In genomic region chr10:53123311-53123710, GRCh38 we compare ENCODE assay signal across 26 cellular contexts.
"Had no signal": no experiment of that assay in that cellular context is flagged by ENCODE, and none has a peak within 500 bp of the region (broad histone marks: within the 10 kb centered on the region; RNA-seq: fewer than 3 reads in every experiment).

No MANE protein-coding gene starts in this region.

- H3K27me3 ChIP-seq: esophagus squamous epithelium, neutrophil, pancreas, right lobe of liver, tibial nerve, upper lobe of right lung, uterus had no signal

- H3K4me3 ChIP-seq: coronary artery, esophagus squamous epithelium, lower lobe of right lung, mucosa of descending colon, pancreas, right lobe of liver, thoracic aorta, tibial nerve, upper lobe of right lung, uterus had no signal

- H3K4me1 ChIP-seq: esophagus squamous epithelium, lower lobe of right lung, pancreas, right lobe of liver, tibial nerve, upper lobe of right lung, uterus had no signal

- H3K27me3 Mint-ChIP-seq: memory B cell; naive B cell; natural killer cell treated with Interleukin-12 subunit alpha and Interleukin-12 subunit beta and Interleukin-15 and Interleukin-18, amount 100 ng/mL, for 72 hours; progenitor cell of endocrine pancreas; stimulated activated naive B cell treated with anti-CD40 and anti-IgM and Interleukin-4, amounts not matched to agents 10 μg/mL and 1 μg/mL and 100 μg/mL, for 72 hours; stimulated activated naive CD8-positive, alpha-beta T cell treated with anti-CD3 and anti-CD28 coated beads, Interleukin-15, Interleukin-2, amounts not matched to agents 100 ng/mL and 50 ng/mL, for 24 hours had no signal

- H3K4me1 Mint-ChIP-seq: memory B cell; naive B cell; neural crest cell; stimulated activated naive B cell treated with anti-CD40 and anti-IgM and Interleukin-4, amounts not matched to agents 10 μg/mL and 1 μg/mL and 100 μg/mL, for 72 hours had no signal

- H3K36me3 Mint-ChIP-seq: memory B cell; naive B cell; natural killer cell treated with Interleukin-12 subunit alpha and Interleukin-12 subunit beta and Interleukin-15 and Interleukin-18, amount 100 ng/mL, for 72 hours; stimulated activated naive B cell treated with anti-CD40 and anti-IgM and Interleukin-4, amounts not matched to agents 10 μg/mL and 1 μg/mL and 100 μg/mL, for 72 hours had no signal

- H3K9me3 Mint-ChIP-seq: stimulated activated naive CD8-positive, alpha-beta T cell treated with anti-CD3 and anti-CD28 coated beads, Interleukin-15, Interleukin-2, amounts not matched to agents 100 ng/mL and 50 ng/mL, for 24 hours had no signal

- DNase-seq: dermis blood vessel endothelial cell; effector memory CD4-positive, alpha-beta T cell; erythroblast; esophagus squamous epithelium; foreskin melanocyte; left ventricle myocardium superior; lower lobe of right lung; mucosa of descending colon; naive B cell; pancreas; right lobe of liver; small intestine; stimulated activated CD4-positive, alpha-beta T cell treated with anti-CD3 and anti-CD28 coated beads, Interleukin-15, amount 100 ng/mL, for 24 hours; stimulated activated CD4-positive, alpha-beta T cell treated with anti-CD3 and anti-CD28 coated beads, Interleukin-2, amount 100 ng/mL, for 48 hours; stimulated activated naive B cell treated with anti-CD40 and anti-IgM and Interleukin-4, amounts not matched to agents 10 μg/mL and 1 μg/mL and 100 μg/mL, for 72 hours; upper lobe of right lung; uterus had no signal

- H3K36me3 ChIP-seq: esophagus squamous epithelium, lower lobe of right lung, neutrophil, pancreas, right lobe of liver, thoracic aorta, tibial nerve, upper lobe of right lung, uterus had no signal

- ATAC-seq: left ventricle myocardium superior; lower lobe of right lung; mucosa of descending colon; natural killer cell treated with Interleukin-12 subunit alpha and Interleukin-12 subunit beta and Interleukin-15 and Interleukin-18, amount 100 ng/mL, for 72 hours; pancreas; right lobe of liver; stimulated activated naive B cell treated with anti-CD40 and anti-IgM and Interleukin-4, amounts not matched to agents 10 μg/mL and 1 μg/mL and 100 μg/mL, for 72 hours; upper lobe of right lung had no signal

- H3K27ac ChIP-seq: coronary artery, esophagus squamous epithelium, lower lobe of right lung, neutrophil, pancreas, right lobe of liver, thoracic aorta, tibial nerve, upper lobe of right lung, uterus had no signal

- H3K27ac Mint-ChIP-seq: memory B cell; natural killer cell treated with Interleukin-12 subunit alpha and Interleukin-12 subunit beta and Interleukin-15 and Interleukin-18, amount 100 ng/mL, for 72 hours; progenitor cell of endocrine pancreas; stimulated activated naive B cell treated with anti-CD40 and anti-IgM and Interleukin-4, amounts not matched to agents 10 μg/mL and 1 μg/mL and 100 μg/mL, for 72 hours; stimulated activated naive CD8-positive, alpha-beta T cell treated with anti-CD3 and anti-CD28 coated beads, Interleukin-15, Interleukin-2, amounts not matched to agents 100 ng/mL and 50 ng/mL, for 24 hours had no signal

- H3K9me3 ChIP-seq: esophagus squamous epithelium, lower lobe of right lung, mucosa of descending colon, neutrophil, pancreas, right lobe of liver, thoracic aorta, tibial nerve, upper lobe of right lung, uterus had no signal

- H3K4me3 Mint-ChIP-seq: memory B cell; natural killer cell treated with Interleukin-12 subunit alpha and Interleukin-12 subunit beta and Interleukin-15 and Interleukin-18, amount 100 ng/mL, for 72 hours; neural crest cell; stimulated activated naive B cell treated with anti-CD40 and anti-IgM and Interleukin-4, amounts not matched to agents 10 μg/mL and 1 μg/mL and 100 μg/mL, for 72 hours; stimulated activated naive CD8-positive, alpha-beta T cell treated with anti-CD3 and anti-CD28 coated beads, Interleukin-15, Interleukin-2, amounts not matched to agents 100 ng/mL and 50 ng/mL, for 24 hours had no signal
